In genomic region chr2:23350026-23350791, GRCh38 we compare ENCODE assay signal across 25 cellular contexts. TPM values are rescaled to one million over a fixed set of nuclear protein-coding genes. Genes with fewer than 3 reads are reported as not detected.
DNase-seq lines count a peak whose midpoint lies in the region; ATAC-seq, FAIRE-seq and TF ChIP-seq lines count a peak whose summit lies in the region.
"Had no signal": no experiment of that assay in that cellular context is flagged by ENCODE, and none has a peak within 500 bp of the region (broad histone marks: within the 10 kb centered on the region; RNA-seq: fewer than 3 reads in every experiment).

No MANE protein-coding gene starts in this region.

- no peaks in the 10 kb centered on the region for H4K20me1 ChIP-seq in BLaER1 treated with 17β-estradiol and CSF1 and Interleukin-3, amounts not matched to agents 10 nM and 100 nM

- H3K4me1 ChIP-seq in BLaER1 treated with 17β-estradiol and CSF1 and Interleukin-3, amounts not matched to agents 10 nM and 100 nM, result peaks cover 4 to 23% (median 20%) of the 10 kb centered on the region in 10 experiments; a peak in 17 of 20 replicates

- no peak overlapping the region for H3K9ac ChIP-seq in BLaER1 treated with 17β-estradiol and CSF1 and Interleukin-3, amounts not matched to agents 10 nM and 100 nM

- peaks cover 0 to 3% (median 0%) of the 10 kb centered on the region in 5 experiments for H3K9me3 Mint-ChIP-seq in brain
- H3K9me3 Mint-ChIP-seq: activated naive CD8-positive, alpha-beta T cell treated with anti-CD3 and anti-CD28 coated beads for 36 hours; activated T-helper 1 cell treated with anti-CD3 and anti-CD28 coated beads, Interleukin-12 subunit alpha, Interleukin-12 subunit beta, Interleukin-2, Interleukin-4 antibody, amounts not matched to agents 30 ng/mL and 10 ng/mL and 1 ng/mL, durations not matched to agents 14 hours and 24 hours and 36 hours; dendritic cell treated with granulocyte-macrophage colony-stimulating factor and Interleukin-4, amounts not matched to agents 40 ng/mL and 50 ng/mL, for 4 days had no signal

- H3K27me3 ChIP-seq in BLaER1 treated with 17β-estradiol and CSF1 and Interleukin-3, amounts not matched to agents 10 nM and 100 nM, result peaks cover 0 to 6% (median 0%) of the 10 kb centered on the region in 11 experiments; a peak in 1 of 22 replicates
- H3K27me3 ChIP-seq: thyroid gland had no signal

- peak; percentile 83 for DNase-seq in NCI-H146 (lab: John Stamatoyannopoulos, UW)
- peak; percentile 26 for DNase-seq in myocyte (ENCODE audit: low read depth)
- DNase-seq in activated T-cell treated with anti-CD3 and anti-CD28 coated beads, Interleukin-2, amount 50 U/mL, for 48 hours, result no peak
- DNase-seq in NCI-H510A treated with DMSO at 0.1 percent for 48 hours (lab: John Stamatoyannopoulos, UW), result no peak
- no peak for DNase-seq in RCC 7860 (ENCODE audit: low spot score)
- DNase-seq: activated CD4-positive, alpha-beta T cell treated with anti-CD3 and anti-CD28 coated beads for 1 hour; activated naive CD8-positive, alpha-beta T cell treated with anti-CD3 and anti-CD28 coated beads for 36 hours; CD4-positive, CD25-positive, alpha-beta regulatory T cell; DMS153; mammary epithelial cell; MV-4-11; NCI-H2029; NCI-H526; stimulated activated naive CD8-positive, alpha-beta T cell treated with anti-CD3 and anti-CD28 coated beads, Interleukin-15, Interleukin-2, amounts not matched to agents 100 U/mL and 50 U/mL, for 24 hours; thyroid gland had no signal

- TF ChIP-seq CTCF in brain (conservative IDR thresholded peaks at IDR 0.05), result no peak

- H3K27ac ChIP-seq in BLaER1 treated with 17β-estradiol and CSF1 and Interleukin-3, amounts not matched to agents 10 nM and 100 nM, result no peak overlapping the region
- H3K27ac ChIP-seq: epithelial cell of prostate, RWPE1 had no signal

- no peaks in the 10 kb centered on the region for H3K9me3 ChIP-seq in BLaER1 treated with 17β-estradiol and CSF1 and Interleukin-3, amounts not matched to agents 10 nM and 100 nM (replicated peaks in 1 of 11)
- H3K9me3 ChIP-seq: thyroid gland had no signal

- no peak for ATAC-seq in HG03108 (IDR thresholded peaks at IDR 0.05; ENCODE audit: unreplicated experiment)
- ATAC-seq: stimulated activated naive CD8-positive, alpha-beta T cell treated with anti-CD3 and anti-CD28 coated beads, Interleukin-15, Interleukin-2, amounts not matched to agents 100 U/mL and 50 U/mL, for 24 hours had no signal

- peaks cover 27% of the 10 kb centered on the region for H3K4me1 Mint-ChIP-seq in brain
- H3K4me1 Mint-ChIP-seq: activated naive CD8-positive, alpha-beta T cell treated with anti-CD3 and anti-CD28 coated beads for 36 hours; CD4-positive, CD25-positive, alpha-beta regulatory T cell had no signal

- no peak overlapping the region for H3K4me3 ChIP-seq in BLaER1 treated with 17β-estradiol and CSF1 and Interleukin-3, amounts not matched to agents 10 nM and 100 nM
- H3K4me3 ChIP-seq: GM12878, thyroid gland had no signal

- H3K4me2 ChIP-seq in BLaER1 treated with 17β-estradiol and CSF1 and Interleukin-3, amounts not matched to agents 10 nM and 100 nM, result peak overlapping the region in 9 of 11 experiments; percentile 9 to 85 (median 64); a peak in 13 of 22 replicates

- H3K27ac Mint-ChIP-seq in brain, result peak overlapping the region in 4 of 5 experiments; percentile 35 to 92 (median 73)
- H3K27ac Mint-ChIP-seq: activated naive CD8-positive, alpha-beta T cell treated with anti-CD3 and anti-CD28 coated beads for 36 hours; activated T-helper 1 cell treated with anti-CD3 and anti-CD28 coated beads, Interleukin-12 subunit alpha, Interleukin-12 subunit beta, Interleukin-2, Interleukin-4 antibody, amounts not matched to agents 30 ng/mL and 10 ng/mL and 1 ng/mL, durations not matched to agents 14 hours and 24 hours and 36 hours; CD4-positive, CD25-positive, alpha-beta regulatory T cell; dendritic cell treated with granulocyte-macrophage colony-stimulating factor and Interleukin-4, amounts not matched to agents 40 ng/mL and 50 ng/mL, for 4 days had no signal

- no peak for FAIRE-seq in RCC 7860 (lab: Jason Lieb, UNC)
- FAIRE-seq: frontal cortex, GM12878, H54 had no signal

- H3K4me3 Mint-ChIP-seq in brain, result peak overlapping the region in 1 of 5 experiments; percentile 45
- H3K4me3 Mint-ChIP-seq: activated naive CD8-positive, alpha-beta T cell treated with anti-CD3 and anti-CD28 coated beads for 36 hours; activated T-helper 1 cell treated with anti-CD3 and anti-CD28 coated beads, Interleukin-12 subunit alpha, Interleukin-12 subunit beta, Interleukin-2, Interleukin-4 antibody, amounts not matched to agents 30 ng/mL and 10 ng/mL and 1 ng/mL, durations not matched to agents 14 hours and 24 hours and 36 hours; CD4-positive, CD25-positive, alpha-beta regulatory T cell; dendritic cell treated with granulocyte-macrophage colony-stimulating factor and Interleukin-4, amounts not matched to agents 40 ng/mL and 50 ng/mL, for 4 days had no signal

- H3K36me3 ChIP-seq in BLaER1 treated with 17β-estradiol and CSF1 and Interleukin-3, amounts not matched to agents 10 nM and 100 nM, result no peaks in the 10 kb centered on the region
- H3K36me3 ChIP-seq: thyroid gland had no signal

- no peaks in the 10 kb centered on the region for H3K27me3 Mint-ChIP-seq in brain

- no peaks in the 10 kb centered on the region for H3K36me3 Mint-ChIP-seq in brain
- H3K36me3 Mint-ChIP-seq: activated naive CD8-positive, alpha-beta T cell treated with anti-CD3 and anti-CD28 coated beads for 36 hours; CD4-positive, CD25-positive, alpha-beta regulatory T cell had no signal

RNA-seq across cellular contexts. Expression of gene KLHL29, which starts 34.8 kb away (rescaled TPM):
- polyA plus RNA-seq in brain (ENCODE audit: insufficient read depth, low read depth, low replicate concordance), result 10.8 TPM
- 3.6 and 8.2 TPM in 2 replicates for total RNA-seq in myocyte
- 9.9 TPM for polyA plus RNA-seq in myocyte (2012)

Comparison
In these comparisons a context has a peak if more than half of its experiments do, and no peak if none do; other contexts are left out.
1. DNase-seq: peak in NCI-H146 (single experiment) and myocyte (single experiment); none in activated T-cell treated with anti-CD3 and anti-CD28 coated beads, Interleukin-2, amount 50 U/mL, for 48 hours (0 of 2), NCI-H510A treated with DMSO at 0.1 percent for 48 hours (single experiment) and RCC 7860 (single experiment).